Comparison of ENCODE assay signal across 15 cellular contexts in genomic region chr5:161190778-161191177, GRCh38.
DNase-seq lines count a peak whose midpoint lies in the region; ATAC-seq and TF ChIP-seq lines count a peak whose summit lies in the region.
"Had no signal": no experiment of that assay in that cellular context is flagged by ENCODE, and none has a peak within 500 bp of the region (broad histone marks: within the 10 kb centered on the region; RNA-seq: fewer than 3 reads in every experiment).

No MANE protein-coding gene starts in this region.

- no peak overlapping the region for H3K4me3 ChIP-seq in epithelial cell of proximal tubule (ENCODE audit: low read depth, low read length)
- H3K4me3 ChIP-seq in neural progenitor cell: no peak overlapping the region
- no peak overlapping the region for H3K4me3 ChIP-seq in osteoblast (ENCODE audit: insufficient read depth, low read length)
- H3K4me3 ChIP-seq: A549, HAP-1, K562 had no signal

- no peaks in the 10 kb centered on the region for H4K20me1 ChIP-seq in neural progenitor cell (ENCODE audit: low read depth)
- H4K20me1 ChIP-seq in osteoblast (ENCODE audit: insufficient read depth, low read length): no peaks in the 10 kb centered on the region

- peaks cover 22% of the 10 kb centered on the region for H3K4me1 ChIP-seq in neural progenitor cell
- H3K4me1 ChIP-seq in osteoblast (ENCODE audit: insufficient read depth, low read length): no peaks in the 10 kb centered on the region
- H3K4me1 ChIP-seq: A549, BE2C, Caco-2, HAP-1 had no signal

- H3K27ac ChIP-seq in neural progenitor cell (peak overlapping the region; percentile 7), osteoblast (ENCODE audit: low read depth, low read length) (no peak overlapping the region)
- H3K27ac ChIP-seq: A549 had no signal

- no peak overlapping the region for H3K4me3 Mint-ChIP-seq in neural progenitor cell
- H3K4me3 Mint-ChIP-seq: CD8-positive, alpha-beta memory T cell had no signal

- H3K36me3 Mint-ChIP-seq in neural progenitor cell: no peaks in the 10 kb centered on the region
- H3K36me3 Mint-ChIP-seq: CD8-positive, alpha-beta memory T cell had no signal

- no peaks in the 10 kb centered on the region for H3K9me3 ChIP-seq in neural progenitor cell (ENCODE audit: low read depth)
- H3K9me3 ChIP-seq in osteoblast (ENCODE audit: low read depth, low read length): peaks cover 2% of the 10 kb centered on the region
- H3K9me3 ChIP-seq: A549, BE2C, Caco-2, HAP-1 had no signal

- H3K36me3 ChIP-seq in neural progenitor cell: no peaks in the 10 kb centered on the region
- no peaks in the 10 kb centered on the region for H3K36me3 ChIP-seq in osteoblast (ENCODE audit: insufficient read depth, low read length)
- H3K36me3 ChIP-seq: BE2C, HAP-1 had no signal

- TF ChIP-seq CTCF in epithelial cell of proximal tubule (conservative IDR thresholded peaks at IDR 0.05; ENCODE audit: low read depth, low read length) (no peak), neural progenitor cell (IDR thresholded peaks at IDR 0.05) (no peak), osteoblast (IDR thresholded peaks at IDR 0.05; ENCODE audit: extremely low read depth, low read depth, low read length) (no peak)

- no peak overlapping the region for H3K9ac ChIP-seq in neural progenitor cell

- H3K4me1 Mint-ChIP-seq in neural progenitor cell: peaks cover 22% of the 10 kb centered on the region
- H3K4me1 Mint-ChIP-seq: CD8-positive, alpha-beta memory T cell had no signal

- no peak for TF ChIP-seq POLR2A in erythroblast (IDR thresholded peaks at IDR 0.05; ENCODE audit: low read length)

- peaks cover 12% of the 10 kb centered on the region for H3F3A ChIP-seq in neural progenitor cell (ENCODE audit: low read depth)

- H3K27me3 ChIP-seq in neural progenitor cell (no peaks in the 10 kb centered on the region), osteoblast (ENCODE audit: insufficient read depth, low read length) (no peaks in the 10 kb centered on the region)
- H3K27me3 ChIP-seq: BE2C had no signal

- ATAC-seq in HG02852 (IDR thresholded peaks at IDR 0.05; ENCODE audit: unreplicated experiment) (peak; percentile 71), GM18498 (IDR thresholded peaks at IDR 0.05; ENCODE audit: unreplicated experiment) (no peak)
- ATAC-seq: A549, K562 had no signal

- no peak overlapping the region for H3K27ac Mint-ChIP-seq in neural progenitor cell
- H3K27ac Mint-ChIP-seq: CD8-positive, alpha-beta memory T cell had no signal

- H2AFZ ChIP-seq in neural progenitor cell (replicated peaks) (no peak overlapping the region), osteoblast (ENCODE audit: low read length) (no peak overlapping the region)

- H3K4me2 ChIP-seq in neural progenitor cell: peak overlapping the region; percentile 47
- H3K4me2 ChIP-seq in osteoblast (ENCODE audit: insufficient read depth, low read length): no peak overlapping the region
- H3K4me2 ChIP-seq: A549 had no signal

- DNase-seq in epithelial cell of proximal tubule (ENCODE audit: low read depth) (peak; percentile 26), neural progenitor cell (ENCODE audit: low spot score) (peak; percentile 46), islet precursor cell (no peak), erythroblast (lab: John Stamatoyannopoulos, UW) (no peak), osteoblast (ENCODE audit: insufficient read length, low spot score, missing footprints) (no peak)
- DNase-seq: BE2C; Caco-2; CD8-positive, alpha-beta memory T cell; DND-41; GF-D8 had no signal

- no peaks in the 10 kb centered on the region for H3K27me3 Mint-ChIP-seq in neural progenitor cell (ENCODE audit: insufficient read depth, low read depth)
- H3K27me3 Mint-ChIP-seq: CD8-positive, alpha-beta memory T cell had no signal

- H3K79me2 ChIP-seq in neural progenitor cell (ENCODE audit: low read depth): no peaks in the 10 kb centered on the region
- no peaks in the 10 kb centered on the region for H3K79me2 ChIP-seq in osteoblast (ENCODE audit: insufficient read depth, low read length)

- no peaks in the 10 kb centered on the region for H3K9me3 Mint-ChIP-seq in neural progenitor cell

Comparison
In these comparisons a context has a peak if more than half of its experiments do, and no peak if none do; other contexts are left out.
1. DNase-seq: peak in epithelial cell of proximal tubule (single experiment) and neural progenitor cell (single experiment); none in islet precursor cell (single experiment), erythroblast (0 of 2) and osteoblast (single experiment).